In genomic region chr3:158918008-158918407, GRCh38 we compare ENCODE assay signal across 10 cellular contexts.
DNase-seq lines count a peak whose midpoint lies in the region; ATAC-seq, FAIRE-seq and TF ChIP-seq lines count a peak whose summit lies in the region.
"Had no signal": no experiment of that assay in that cellular context is flagged by ENCODE, and none has a peak within 500 bp of the region (broad histone marks: within the 10 kb centered on the region; RNA-seq: fewer than 3 reads in every experiment).

No MANE protein-coding gene starts in this region.

- ATAC-seq in HG03103 (IDR thresholded peaks at IDR 0.05; ENCODE audit: low read depth, unreplicated experiment) = peak; percentile 84
- ATAC-seq in HG03378 (IDR thresholded peaks at IDR 0.05; ENCODE audit: unreplicated experiment) = no peak

- FAIRE-seq in GM19239 (lab: Jason Lieb, UNC) = peak; percentile 72
- FAIRE-seq: A204.1, colon had no signal

- in situ Hi-C loops in astrocyte of the spinal cord (cut with HindIII; ENCODE audit: low sequenced_read_pairs) = no loop called here

- H3K36me3 ChIP-seq in kidney epithelial cell (ENCODE audit: control insufficient read depth, insufficient read depth, low read length) = no peaks in the 10 kb centered on the region

- no peaks in the 10 kb centered on the region for H3K27me3 ChIP-seq in kidney epithelial cell (ENCODE audit: control insufficient read depth, insufficient read depth, low read length)

- DNase-seq in DMS 273 (lab: John Stamatoyannopoulos, UW; ENCODE audit: unreplicated experiment) (peak; percentile 79), DMS 273 treated with DMSO at 0.1 percent for 48 hours (lab: John Stamatoyannopoulos, UW) (no peak), GM19239 (ENCODE audit: insufficient read length, low spot score) (peak; percentile 21), NCI-H345 (lab: John Stamatoyannopoulos, UW) (peak; percentile 34), astrocyte of the spinal cord (ENCODE audit: low read depth, low spot score) (peak; percentile 79), kidney epithelial cell (ENCODE audit: low read depth) (peak; percentile 85)

- no peak overlapping the region for H3K4me3 ChIP-seq in astrocyte of the spinal cord (ENCODE audit: low read depth, low read length)
- no peak overlapping the region for H3K4me3 ChIP-seq in kidney epithelial cell (ENCODE audit: low read depth, low read length)

- peak; percentile 88 for TF ChIP-seq CTCF in astrocyte of the spinal cord (IDR thresholded peaks at IDR 0.05; ENCODE audit: low read depth, low read length)
- peak; percentile 84 for TF ChIP-seq CTCF in kidney epithelial cell (IDR thresholded peaks at IDR 0.05; ENCODE audit: insufficient read depth, low read length, poor library complexity, severe bottlenecking)
